ENCODE assay signal across 10 cellular contexts in the genomic region with DNA sequence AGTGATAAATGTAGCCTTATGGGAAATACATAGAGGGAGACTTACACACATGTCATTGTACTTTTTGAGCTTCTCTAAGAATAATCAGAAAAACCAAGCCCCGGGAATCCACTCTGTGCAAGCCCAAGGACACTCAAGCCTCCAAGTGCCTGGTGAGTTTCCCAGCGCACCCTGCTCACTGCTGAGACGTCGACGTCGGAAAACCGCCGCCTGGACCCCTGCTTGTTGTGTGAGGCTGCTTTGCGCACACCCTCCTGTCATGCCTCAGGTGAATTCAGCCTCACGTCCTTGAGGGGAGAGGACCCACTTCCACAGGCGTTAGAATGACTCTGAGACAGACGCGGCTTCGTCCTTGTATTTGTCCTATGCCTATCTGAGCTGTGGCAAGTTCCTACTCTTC.
"Had no signal": no experiment of that assay in that cellular context is flagged by ENCODE, and none has a peak within 500 bp of the region (broad histone marks: within the 10 kb centered on the region; RNA-seq: fewer than 3 reads in every experiment).

No MANE protein-coding gene starts in this region.

- H3K4me2 ChIP-seq: GM23338 had no signal

- FAIRE-seq: H1, H54, HTR-8/SVneo, K562 had no signal

- H3K9me3 ChIP-seq: HAP-1 had no signal

- H3K36me3 ChIP-seq: HAP-1 had no signal

- H3K4me1 Mint-ChIP-seq: GM23338 had no signal

- H3K9me3 Mint-ChIP-seq: GM23338, HFFc6 had no signal

- H2AFZ ChIP-seq: GM23338 had no signal

- DNase-seq: HFFc6, IMR-90, KG1 had no signal

- H3K4me3 Mint-ChIP-seq: GM23338, HFFc6 had no signal

- H3K27ac Mint-ChIP-seq: GM23338, HFFc6 had no signal

- H3K4me1 ChIP-seq: HAP-1 had no signal

- H3K4me3 ChIP-seq: GM23338, HAP-1, K562 had no signal

- ATAC-seq: GM23338, HCT116, K562 had no signal
